ENCODE assay signal across 28 cellular contexts in the genomic region with DNA sequence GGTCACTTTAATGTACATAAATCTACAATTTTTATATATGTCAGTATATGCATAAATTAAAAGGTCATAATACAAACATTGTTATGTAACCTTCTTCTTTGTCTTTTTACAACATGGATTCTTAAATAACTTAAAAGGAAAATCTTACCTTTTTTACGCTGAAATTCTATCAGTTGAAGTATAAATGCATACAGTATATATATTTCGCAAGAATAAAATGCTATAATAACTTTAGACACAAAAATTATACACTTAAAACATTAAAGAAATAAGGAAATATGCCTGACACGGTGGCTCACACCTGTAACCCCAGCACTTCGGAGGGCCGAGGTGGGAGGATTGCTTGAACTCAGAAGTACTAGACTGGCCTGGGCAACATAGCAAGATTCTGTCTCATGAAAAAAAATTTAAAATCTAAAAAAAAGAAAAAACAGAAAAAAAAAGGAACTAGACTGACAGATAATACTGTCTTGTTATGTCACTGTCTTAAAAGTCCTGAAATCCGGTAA.
DNase-seq lines count a peak whose midpoint lies in the region; ATAC-seq, FAIRE-seq and TF ChIP-seq lines count a peak whose summit lies in the region.
"Had no signal": no experiment of that assay in that cellular context is flagged by ENCODE, and none has a peak within 500 bp of the region (broad histone marks: within the 10 kb centered on the region; RNA-seq: fewer than 3 reads in every experiment).

No MANE protein-coding gene starts in this region.

- peaks cover 6% of the 10 kb centered on the region for H3K36me3 ChIP-seq in IMR-90 (ENCODE audit: control insufficient read depth, insufficient read depth, low read length)
- peaks cover 0 to 5% of the 10 kb centered on the region in 2 donors for H3K36me3 ChIP-seq in body of pancreas (replicated peaks in 1 of 2; ENCODE audit: insufficient read depth in 1 of 2, low read depth in 2 of 2)
- H3K36me3 ChIP-seq: BE2C had no signal

- dilution Hi-C loops in IMR-90 (cut with HindIII; ENCODE audit: low sequenced_read_pairs, unreplicated experiment) = no loop called here

- no peak overlapping the region for H3K9ac ChIP-seq in IMR-90 (ENCODE audit: low read depth, low read length)
- H3K9ac ChIP-seq: BLaER1 had no signal

- no peaks in the 10 kb centered on the region for H3K9me3 ChIP-seq in IMR-90 (ENCODE audit: control insufficient read depth, insufficient read depth, low read length)
- no peaks in the 10 kb centered on the region for H3K9me3 ChIP-seq in T-helper 17 cell (ENCODE audit: control insufficient read depth, low read length, poor library complexity, severe bottlenecking)
- no peaks in the 10 kb centered on the region for H3K9me3 ChIP-seq in body of pancreas
- H3K9me3 ChIP-seq: BE2C, BLaER1 had no signal

- CTCF ChIA-PET in IMR-90 (lab: Yijun Ruan, JAX) = no interaction called here

- no peak overlapping the region for H2AK9ac ChIP-seq in IMR-90 (replicated peaks; ENCODE audit: low read depth, low read length, poor library complexity)

- no peak overlapping the region for H3K14ac ChIP-seq in IMR-90 (replicated peaks; ENCODE audit: low read depth, low read length)

- POLR2A ChIA-PET in IMR-90 (lab: Charles Lee; ENCODE audit: unreplicated experiment) = no interaction called here

- in situ Hi-C loops in IMR-90 (cut with MboI; ENCODE audit: low sequenced_read_pairs) = no loop called here

- TF ChIP-seq POLR2A in IMR-90 (IDR thresholded peaks at IDR 0.05; ENCODE audit: low read depth, low read length) = no peak
- TF ChIP-seq POLR2A in body of pancreas (IDR thresholded peaks at IDR 0.05) = no peak

- no peak overlapping the region for H3K4me3 Mint-ChIP-seq in T-helper 17 cell
- H3K4me3 Mint-ChIP-seq: CD14-positive monocyte; CD4-positive, alpha-beta memory T cell; CD4-positive, CD25-positive, alpha-beta regulatory T cell; CD8-positive, alpha-beta memory T cell had no signal

- no peak overlapping the region for H3K56ac ChIP-seq in IMR-90 (ENCODE audit: extremely low read depth, insufficient read depth, low read length)

- H3K27me3 ChIP-seq in IMR-90 (ENCODE audit: control insufficient read depth, insufficient read depth, low read length) = no peaks in the 10 kb centered on the region
- H3K27me3 ChIP-seq in body of pancreas = no peaks in the 10 kb centered on the region
- H3K27me3 ChIP-seq: BE2C, BLaER1 had no signal

- no peak overlapping the region for H2BK120ac ChIP-seq in IMR-90 (ENCODE audit: low read depth, low read length)

- no peak overlapping the region for H2AFZ ChIP-seq in IMR-90 (replicated peaks; ENCODE audit: low read length, poor library complexity)

- H2BK5ac ChIP-seq in IMR-90 (ENCODE audit: low read depth, low read length, poor library complexity, severe bottlenecking) = no peak overlapping the region

- DNase-seq in IMR-90 (no peak), T-helper 17 cell (no peak), body of pancreas (no peak)
- DNase-seq: 8988T; ACHN; BE2C; C1 segment of cervical spinal cord; CD4-positive, alpha-beta memory T cell; CD4-positive, CD25-positive, alpha-beta regulatory T cell; CD8-positive, alpha-beta memory T cell; COR-L47; DMS 273 treated with DMSO at 0.1 percent for 48 hours; DMS153; DMS53; DMS79; DND-41; EL; GDM1 had no signal

- H3K27ac ChIP-seq in IMR-90 (ENCODE audit: insufficient read depth, low read length) = no peak overlapping the region
- no peak overlapping the region for H3K27ac ChIP-seq in body of pancreas
- H3K27ac ChIP-seq: BLaER1 had no signal

- no peak overlapping the region for H2BK20ac ChIP-seq in IMR-90 (ENCODE audit: low read depth, low read length)

- no peak overlapping the region for H3K4ac ChIP-seq in IMR-90 (ENCODE audit: low read depth, low read length)

- TF ChIP-seq RAD21 in IMR-90 (IDR thresholded peaks at IDR 0.05; ENCODE audit: low read length) = no peak

- H3K4me1 ChIP-seq in IMR-90 (ENCODE audit: control insufficient read depth, insufficient read depth, low read length) = no peaks in the 10 kb centered on the region
- H3K4me1 ChIP-seq in body of pancreas = peaks cover 60% of the 10 kb centered on the region
- H3K4me1 ChIP-seq: BE2C had no signal

- H2AK5ac ChIP-seq in IMR-90 (ENCODE audit: low read depth, low read length) = no peak overlapping the region

- WGBS in IMR-90 (ENCODE audit: extremely low coverage in 2 of 2, insufficient read length in 1 of 2), 2 experiments = no CpG with 5 or more reads among the region's 6 CpGs
- 83 to 96% methylated on average over 6 of the region's 6 CpGs for WGBS in body of pancreas, 2 donors

- peak; percentile 72 for FAIRE-seq in islet of Langerhans (lab: Jason Lieb, UNC)
- FAIRE-seq: A204.1, GM12878, GM12892, GM18507, GM19239 had no signal

- ATAC-seq in IMR-90 (ENCODE audit: low read depth) (no peak), T-helper 17 cell (no peak), GM21390 (IDR thresholded peaks at IDR 0.05; ENCODE audit: unreplicated experiment) (no peak), GM18519 (IDR thresholded peaks at IDR 0.05; ENCODE audit: low FRiP score, unreplicated experiment) (no peak), body of pancreas (no peak)
- ATAC-seq: GM12878 had no signal

- H3K18ac ChIP-seq in IMR-90 (ENCODE audit: low read depth, low read length) = no peak overlapping the region

- H3K4me1 Mint-ChIP-seq in T-helper 17 cell = peaks cover 5% of the 10 kb centered on the region
- H3K4me1 Mint-ChIP-seq: CD14-positive monocyte had no signal

- no TSS peak for BruUV-seq in IMR-90 (replicated peaks; lab: Mats Ljungman, UMichigan)

- peaks cover 6% of the 10 kb centered on the region for H3K9me1 ChIP-seq in IMR-90 (ENCODE audit: insufficient read depth, low read length)

- no peak overlapping the region for H4K91ac ChIP-seq in IMR-90 (ENCODE audit: insufficient read depth, low read depth, low read length)

- no peaks in the 10 kb centered on the region for H3K27me3 Mint-ChIP-seq in T-helper 17 cell
- H3K27me3 Mint-ChIP-seq: CD4-positive, alpha-beta memory T cell; CD4-positive, CD25-positive, alpha-beta regulatory T cell; CD8-positive, alpha-beta memory T cell had no signal

- no peak overlapping the region for H3K4me2 ChIP-seq in IMR-90 (ENCODE audit: low read depth, low read length)
- H3K4me2 ChIP-seq: BLaER1 had no signal

- no peaks in the 10 kb centered on the region for H4K20me1 ChIP-seq in IMR-90 (ENCODE audit: insufficient read depth, low read length)
- H4K20me1 ChIP-seq: BLaER1 had no signal

- H4K5ac ChIP-seq in IMR-90 (ENCODE audit: low read depth, low read length) = no peak overlapping the region

- no peak overlapping the region for H4K8ac ChIP-seq in IMR-90 (ENCODE audit: low read depth in 2 of 2, low read length in 2 of 2)

- TF ChIP-seq CTCF in IMR-90 (conservative IDR thresholded peaks at IDR 0.05; ENCODE audit: low read depth, low read length) = no peak
- TF ChIP-seq CTCF in body of pancreas (IDR thresholded peaks at IDR 0.05) = no peak

- H3K23ac ChIP-seq in IMR-90 (ENCODE audit: low read depth, low read length) = no peak overlapping the region

- 0 out of 4 replicates have a peak, but pooled peaks cover 0 to 6% of the 10 kb centered on the region in 2 experiments for H3K79me1 ChIP-seq in IMR-90 (ENCODE audit: low read depth in 1 of 2, low read length in 2 of 2)

- H3K36me3 Mint-ChIP-seq in T-helper 17 cell (ENCODE audit: low read depth) = peaks cover 5% of the 10 kb centered on the region

- intact Hi-C loops in IMR-90 (cut with micrococcal nuclease) (no loop called here), body of pancreas (cut with DNase I) (no loop called here)

- H2BK15ac ChIP-seq in IMR-90 (ENCODE audit: low read depth, low read length) = no peak overlapping the region

- H3K27ac Mint-ChIP-seq in T-helper 17 cell = peak overlapping the region; percentile 8
- H3K27ac Mint-ChIP-seq: CD4-positive, alpha-beta memory T cell had no signal

- H3K4me3 ChIP-seq in IMR-90 (ENCODE audit: insufficient read depth, low read depth, low read length) (no peak overlapping the region), body of pancreas (no peak overlapping the region)
- H3K4me3 ChIP-seq: BLaER1, GM12878 had no signal

TF ChIP-seq in IMR-90, 13 proteins besides CTCF, POLR2A, EP300 and RAD21:
- TF ChIP-seq MAZ (IDR thresholded peaks at IDR 0.05; ENCODE audit: borderline replicate concordance, low read depth, low read length) = no peak
- TF ChIP-seq RCOR1 (IDR thresholded peaks at IDR 0.05; ENCODE audit: insufficient replicate concordance, low read length) = no peak
- no peak for TF ChIP-seq FOS (IDR thresholded peaks at IDR 0.05; ENCODE audit: low read depth, low read length)
- TF ChIP-seq SMC3 (IDR thresholded peaks at IDR 0.05; ENCODE audit: low read depth, low read length) = no peak
- no peak for TF ChIP-seq CHD1 (IDR thresholded peaks at IDR 0.05; ENCODE audit: low read depth, low read length)
- 0 out of 2 replicates have a peak, but pooled peaks have one; percentile 30 for TF ChIP-seq CEBPB (IDR thresholded peaks at IDR 0.05; ENCODE audit: low read depth, low read length)
- no peak for TF ChIP-seq RFX5 (IDR thresholded peaks at IDR 0.05; ENCODE audit: low read depth, low read length)
